Comparison of ENCODE assay signal across 1 cellular context in genomic region chr10:118046491-118047362, GRCh38.
TF ChIP-seq lines count a peak whose summit lies in the region.

TSS of gene RAB11FIP2 (minus strand) at chr10:118046941. CDS start at chr10:118046163, 778 bp downstream.

TF ChIP-seq in HepG2, 621 proteins besides CTCF, POLR2A, EP300 and RAD21 (continued from another document and continues in another):
- TF ChIP-seq ZNF687 (CRISPR knock-in tag; IDR thresholded peaks at IDR 0.05) (peak; percentile 77), NCOR1 (IDR thresholded peaks at IDR 0.05; ENCODE audit: borderline replicate concordance, low read length) (no peak), ZNF768 (CRISPR knock-in tag; IDR thresholded peaks at IDR 0.05) (peak; percentile 52; the same call in 1 of the 2 replicates), SIX4 (CRISPR knock-in tag; IDR thresholded peaks at IDR 0.05) (peak; percentile 50; the same call in 1 of the 2 replicates), MXD3 (CRISPR knock-in tag; IDR thresholded peaks at IDR 0.05) (no peak), ZFP90 (CRISPR knock-in tag; IDR thresholded peaks at IDR 0.05; ENCODE audit: borderline replicate concordance) (peak; percentile 72; the same call in 1 of the 2 replicates), ZNF256 (CRISPR knock-in tag; conservative IDR thresholded peaks at IDR 0.05) (0 out of 2 replicates have a peak, but pooled peaks have one; percentile 21), POGK (CRISPR knock-in tag; conservative IDR thresholded peaks at IDR 0.05) (peak; percentile 67), ASH2L (IDR thresholded peaks at IDR 0.05; ENCODE audit: insufficient read length, low read depth, low read length) (peak; percentile 82), ZNF331 (CRISPR knock-in tag; IDR thresholded peaks at IDR 0.05) (no peak), FOXO4 (CRISPR knock-in tag; conservative IDR thresholded peaks at IDR 0.05) (no peak), ZNF607 (CRISPR knock-in tag; IDR thresholded peaks at IDR 0.05; ENCODE audit: borderline replicate concordance) (no peak), ZNF343 (CRISPR knock-in tag; IDR thresholded peaks at IDR 0.05) (peak; percentile 82), REPIN1 (CRISPR knock-in tag; IDR thresholded peaks at IDR 0.05; ENCODE audit: borderline replicate concordance, low read depth) (peak; percentile 19; the same call in 1 of the 2 replicates), HOXA5 (CRISPR knock-in tag; IDR thresholded peaks at IDR 0.05) (0 out of 2 replicates have a peak, but pooled peaks have one; percentile 51), ZFY (CRISPR knock-in tag; IDR thresholded peaks at IDR 0.05) (peak; percentile 98), HMGA1 (CRISPR knock-in tag; conservative IDR thresholded peaks at IDR 0.05) (no peak), SPEN (CRISPR knock-in tag; IDR thresholded peaks at IDR 0.05; ENCODE audit: low read depth) (peak; percentile 27; the same call in 1 of the 2 replicates), SP5 (CRISPR knock-in tag; IDR thresholded peaks at IDR 0.05; ENCODE audit: borderline replicate concordance, low read depth) (peak; percentile 31), PRMT3 (CRISPR knock-in tag; IDR thresholded peaks at IDR 0.05; ENCODE audit: borderline replicate concordance, low read depth) (0 out of 2 replicates have a peak, but pooled peaks have one; percentile 17), GMEB2 (CRISPR knock-in tag; IDR thresholded peaks at IDR 0.05; ENCODE audit: low read depth) (no peak), ZNF616 (CRISPR knock-in tag; IDR thresholded peaks at IDR 0.05; ENCODE audit: low read depth) (no peak), MBNL3 (CRISPR knock-in tag; conservative IDR thresholded peaks at IDR 0.05) (no peak), ELF1 (CRISPR knock-in tag; IDR thresholded peaks at IDR 0.05) (peak; percentile 97), ZNF24 (IDR thresholded peaks at IDR 0.05) (no peak), NPAS2 (CRISPR knock-in tag; IDR thresholded peaks at IDR 0.05; ENCODE audit: borderline replicate concordance) (no peak), SALL2 (CRISPR knock-in tag; IDR thresholded peaks at IDR 0.05) (peak; percentile 83), ZNF17 (CRISPR knock-in tag; IDR thresholded peaks at IDR 0.05) (no peak), ZNF775 (CRISPR knock-in tag; IDR thresholded peaks at IDR 0.05; ENCODE audit: borderline replicate concordance) (0 out of 2 replicates have a peak, but pooled peaks have one; percentile 7), E2F1 (CRISPR knock-in tag; IDR thresholded peaks at IDR 0.05) (peak; percentile 57; the same call in 1 of the 2 replicates), SMAD3 (CRISPR knock-in tag; IDR thresholded peaks at IDR 0.05) (no peak), CEBPG (CRISPR knock-in tag; IDR thresholded peaks at IDR 0.05) (no peak)
- TF ChIP-seq, protein P1, sequence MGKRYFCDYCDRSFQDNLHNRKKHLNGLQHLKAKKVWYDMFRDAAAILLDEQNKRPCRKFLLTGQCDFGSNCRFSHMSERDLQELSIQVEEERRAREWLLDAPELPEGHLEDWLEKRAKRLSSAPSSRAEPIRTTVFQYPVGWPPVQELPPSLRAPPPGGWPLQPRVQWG (CRISPR knock-in tag; IDR thresholded peaks at IDR 0.05; ENCODE audit: borderline replicate concordance, low read depth), result no peak
- TF ChIP-seq, protein P2, sequence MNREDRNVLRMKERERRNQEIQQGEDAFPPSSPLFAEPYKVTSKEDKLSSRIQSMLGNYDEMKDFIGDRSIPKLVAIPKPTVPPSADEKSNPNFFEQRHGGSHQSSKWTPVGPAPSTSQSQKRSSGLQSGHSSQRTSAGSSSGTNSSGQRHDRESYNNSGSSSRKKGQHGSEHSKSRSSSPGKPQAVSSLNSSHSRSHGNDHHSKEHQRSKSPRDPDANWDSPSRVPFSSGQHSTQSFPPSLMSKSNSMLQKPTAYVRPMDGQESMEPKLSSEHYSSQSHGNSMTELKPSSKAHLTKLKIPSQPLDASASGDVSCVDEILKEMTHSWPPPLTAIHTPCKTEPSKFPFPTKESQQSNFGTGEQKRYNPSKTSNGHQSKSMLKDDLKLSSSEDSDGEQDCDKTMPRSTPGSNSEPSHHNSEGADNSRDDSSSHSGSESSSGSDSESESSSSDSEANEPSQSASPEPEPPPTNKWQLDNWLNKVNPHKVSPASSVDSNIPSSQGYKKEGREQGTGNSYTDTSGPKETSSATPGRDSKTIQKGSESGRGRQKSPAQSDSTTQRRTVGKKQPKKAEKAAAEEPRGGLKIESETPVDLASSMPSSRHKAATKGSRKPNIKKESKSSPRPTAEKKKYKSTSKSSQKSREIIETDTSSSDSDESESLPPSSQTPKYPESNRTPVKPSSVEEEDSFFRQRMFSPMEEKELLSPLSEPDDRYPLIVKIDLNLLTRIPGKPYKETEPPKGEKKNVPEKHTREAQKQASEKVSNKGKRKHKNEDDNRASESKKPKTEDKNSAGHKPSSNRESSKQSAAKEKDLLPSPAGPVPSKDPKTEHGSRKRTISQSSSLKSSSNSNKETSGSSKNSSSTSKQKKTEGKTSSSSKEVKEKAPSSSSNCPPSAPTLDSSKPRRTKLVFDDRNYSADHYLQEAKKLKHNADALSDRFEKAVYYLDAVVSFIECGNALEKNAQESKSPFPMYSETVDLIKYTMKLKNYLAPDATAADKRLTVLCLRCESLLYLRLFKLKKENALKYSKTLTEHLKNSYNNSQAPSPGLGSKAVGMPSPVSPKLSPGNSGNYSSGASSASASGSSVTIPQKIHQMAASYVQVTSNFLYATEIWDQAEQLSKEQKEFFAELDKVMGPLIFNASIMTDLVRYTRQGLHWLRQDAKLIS (CRISPR knock-in tag; IDR thresholded peaks at IDR 0.05), result no peak
- TF ChIP-seq, protein P3, sequence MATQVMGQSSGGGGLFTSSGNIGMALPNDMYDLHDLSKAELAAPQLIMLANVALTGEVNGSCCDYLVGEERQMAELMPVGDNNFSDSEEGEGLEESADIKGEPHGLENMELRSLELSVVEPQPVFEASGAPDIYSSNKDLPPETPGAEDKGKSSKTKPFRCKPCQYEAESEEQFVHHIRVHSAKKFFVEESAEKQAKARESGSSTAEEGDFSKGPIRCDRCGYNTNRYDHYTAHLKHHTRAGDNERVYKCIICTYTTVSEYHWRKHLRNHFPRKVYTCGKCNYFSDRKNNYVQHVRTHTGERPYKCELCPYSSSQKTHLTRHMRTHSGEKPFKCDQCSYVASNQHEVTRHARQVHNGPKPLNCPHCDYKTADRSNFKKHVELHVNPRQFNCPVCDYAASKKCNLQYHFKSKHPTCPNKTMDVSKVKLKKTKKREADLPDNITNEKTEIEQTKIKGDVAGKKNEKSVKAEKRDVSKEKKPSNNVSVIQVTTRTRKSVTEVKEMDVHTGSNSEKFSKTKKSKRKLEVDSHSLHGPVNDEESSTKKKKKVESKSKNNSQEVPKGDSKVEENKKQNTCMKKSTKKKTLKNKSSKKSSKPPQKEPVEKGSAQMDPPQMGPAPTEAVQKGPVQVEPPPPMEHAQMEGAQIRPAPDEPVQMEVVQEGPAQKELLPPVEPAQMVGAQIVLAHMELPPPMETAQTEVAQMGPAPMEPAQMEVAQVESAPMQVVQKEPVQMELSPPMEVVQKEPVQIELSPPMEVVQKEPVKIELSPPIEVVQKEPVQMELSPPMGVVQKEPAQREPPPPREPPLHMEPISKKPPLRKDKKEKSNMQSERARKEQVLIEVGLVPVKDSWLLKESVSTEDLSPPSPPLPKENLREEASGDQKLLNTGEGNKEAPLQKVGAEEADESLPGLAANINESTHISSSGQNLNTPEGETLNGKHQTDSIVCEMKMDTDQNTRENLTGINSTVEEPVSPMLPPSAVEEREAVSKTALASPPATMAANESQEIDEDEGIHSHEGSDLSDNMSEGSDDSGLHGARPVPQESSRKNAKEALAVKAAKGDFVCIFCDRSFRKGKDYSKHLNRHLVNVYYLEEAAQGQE (IDR thresholded peaks at IDR 0.05; ENCODE audit: borderline replicate concordance in 1 of 2, low read depth in 1 of 2, low read length in 2 of 2), result no peak
